Comparison of ENCODE assay signal across 9 cellular contexts in the genomic region with DNA sequence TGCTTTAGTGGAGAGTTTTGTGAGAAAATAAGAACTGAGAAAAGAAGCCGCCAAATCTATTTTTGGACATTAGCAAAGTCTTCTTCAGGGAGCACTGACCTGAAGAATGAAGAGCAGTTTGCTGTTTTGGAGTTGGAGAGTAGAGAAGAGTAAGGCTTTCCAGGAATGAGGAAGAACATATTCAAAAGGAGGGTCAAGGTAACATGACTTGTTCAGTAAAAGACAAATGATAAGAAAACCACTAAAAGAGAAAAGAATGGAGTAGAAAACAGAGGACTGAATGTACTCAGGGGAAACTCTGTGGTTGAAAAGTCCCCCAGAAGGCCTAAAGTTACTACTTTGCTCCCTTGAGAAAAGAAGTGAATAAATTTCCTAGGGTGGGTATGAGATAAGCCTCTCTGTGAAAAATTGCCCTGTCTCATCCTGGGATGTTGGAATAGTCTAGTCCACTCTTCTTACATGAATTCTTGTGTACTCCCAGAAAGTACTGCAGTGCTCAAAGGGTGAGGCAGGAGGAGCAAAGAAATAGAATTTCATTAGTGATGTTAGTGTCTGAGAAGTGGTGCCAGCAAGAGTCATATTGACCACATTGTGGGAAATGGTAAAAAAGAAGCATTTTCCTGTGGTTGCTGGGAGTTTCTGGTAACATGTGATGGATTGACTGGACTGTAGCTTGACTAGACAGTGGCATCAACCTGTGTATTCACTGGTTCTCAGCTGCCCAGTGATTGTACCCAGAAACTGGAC.
A peak's percentile ranks its signal among the peaks of the same experiment; 100 is the strongest.
DNase-seq lines count a peak whose midpoint lies in the region; ATAC-seq and TF ChIP-seq lines count a peak whose summit lies in the region.
"Had no signal": no experiment of that assay in that cellular context is flagged by ENCODE, and none has a peak within 500 bp of the region (broad histone marks: within the 10 kb centered on the region; RNA-seq: fewer than 3 reads in every experiment).

No MANE protein-coding gene starts in this region.

- in situ Hi-C loops in astrocyte of the cerebellum (cut with HindIII; ENCODE audit: low sequenced_read_pairs) = no loop called here

- H3K4me3 ChIP-seq in astrocyte of the cerebellum (ENCODE audit: low read depth, low read length) = no peak overlapping the region

- DNase-seq in EH (ENCODE audit: low read depth) (peak; percentile 20), astrocyte of the cerebellum (ENCODE audit: low read depth) (peak; percentile 49), HEK293T (ENCODE audit: extremely low spot score) (no peak), Ammon's horn (ENCODE audit: low spot score) (no peak), DMS53 treated with DMSO at 0.1 percent for 48 hours (lab: John Stamatoyannopoulos, UW; ENCODE audit: unreplicated experiment) (no peak), DMS 273 treated with DMSO at 0.1 percent for 48 hours (lab: John Stamatoyannopoulos, UW) (no peak)
- DNase-seq: NCI-H446 treated with DMSO at 0.1 percent for 48 hours had no signal

- TF ChIP-seq CTCF in astrocyte of the cerebellum (IDR thresholded peaks at IDR 0.05; ENCODE audit: low read depth, low read length, missing control alignments) = no peak

- ATAC-seq in GM19452 (IDR thresholded peaks at IDR 0.05; ENCODE audit: unreplicated experiment) = peak; percentile 66
- ATAC-seq in HG03139 (IDR thresholded peaks at IDR 0.05; ENCODE audit: unreplicated experiment) = peak; percentile 58

- POLR2A ChIA-PET in HEK293T (lab: Yijun Ruan, JAX) = no interaction called here

- CTCF ChIA-PET in HEK293T (lab: Yijun Ruan, JAX) = no interaction called here

TF ChIP-seq in HEK293T, 16 proteins besides CTCF, POLR2A, EP300 and RAD21:
- TF ChIP-seq L3MBTL2 (conservative IDR thresholded peaks at IDR 0.05) = no peak
- no peak for TF ChIP-seq FOXA1 (IDR thresholded peaks at IDR 0.05)
- TF ChIP-seq FOXM1 (IDR thresholded peaks at IDR 0.05; ENCODE audit: borderline replicate concordance) = no peak
- TF ChIP-seq ARNT (IDR thresholded peaks at IDR 0.05) = no peak
- TF ChIP-seq TARDBP (IDR thresholded peaks at IDR 0.05) = no peak
- no peak for TF ChIP-seq SP1 (IDR thresholded peaks at IDR 0.05)
- no peak for TF ChIP-seq BHLHE40 (IDR thresholded peaks at IDR 0.05; ENCODE audit: borderline replicate concordance)
- no peak for TF ChIP-seq NFRKB (IDR thresholded peaks at IDR 0.05)
- TF ChIP-seq, protein P1, sequence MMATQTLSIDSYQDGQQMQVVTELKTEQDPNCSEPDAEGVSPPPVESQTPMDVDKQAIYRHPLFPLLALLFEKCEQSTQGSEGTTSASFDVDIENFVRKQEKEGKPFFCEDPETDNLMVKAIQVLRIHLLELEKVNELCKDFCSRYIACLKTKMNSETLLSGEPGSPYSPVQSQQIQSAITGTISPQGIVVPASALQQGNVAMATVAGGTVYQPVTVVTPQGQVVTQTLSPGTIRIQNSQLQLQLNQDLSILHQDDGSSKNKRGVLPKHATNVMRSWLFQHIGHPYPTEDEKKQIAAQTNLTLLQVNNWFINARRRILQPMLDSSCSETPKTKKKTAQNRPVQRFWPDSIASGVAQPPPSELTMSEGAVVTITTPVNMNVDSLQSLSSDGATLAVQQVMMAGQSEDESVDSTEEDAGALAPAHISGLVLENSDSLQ (IDR thresholded peaks at IDR 0.05) = no peak
- no peak for TF ChIP-seq SUZ12 (IDR thresholded peaks at IDR 0.05)
- no peak for TF ChIP-seq LEF1 (IDR thresholded peaks at IDR 0.05; ENCODE audit: borderline replicate concordance)
- no peak for TF ChIP-seq FOXK2 (IDR thresholded peaks at IDR 0.05)
- TF ChIP-seq ZNF384 (IDR thresholded peaks at IDR 0.05) = no peak
- no peak for TF ChIP-seq HDGF (IDR thresholded peaks at IDR 0.05; ENCODE audit: borderline replicate concordance)
- TF ChIP-seq ELF4 (IDR thresholded peaks at IDR 0.05) = no peak
- no peak for TF ChIP-seq CTBP1 (IDR thresholded peaks at IDR 0.05; ENCODE audit: borderline replicate concordance)

Comparison
In these comparisons a context has a peak if more than half of its experiments do, and no peak if none do; other contexts are left out.
1. DNase-seq: peak in EH (single experiment) and astrocyte of the cerebellum (single experiment); none in HEK293T (single experiment), Ammon's horn (single experiment), DMS53 treated with DMSO at 0.1 percent for 48 hours (single experiment) and DMS 273 treated with DMSO at 0.1 percent for 48 hours (single experiment).